10 cellular contexts compared by ENCODE assay signal in genomic region chr1:25501235-25502058, GRCh38. TPM values are rescaled to one million over a fixed set of nuclear protein-coding genes. Genes with fewer than 3 reads are reported as not detected.
DNase-seq lines count a peak whose midpoint lies in the region; ATAC-seq, FAIRE-seq and TF ChIP-seq lines count a peak whose summit lies in the region.
"Had no signal": no experiment of that assay in that cellular context is flagged by ENCODE, and none has a peak within 500 bp of the region (broad histone marks: within the 10 kb centered on the region; RNA-seq: fewer than 3 reads in every experiment).

No MANE protein-coding gene starts in this region.

- DNase-seq in EH (ENCODE audit: low read depth) = peak; percentile 90
- peak; percentile 41 for DNase-seq in HFFc6
- peak; percentile 73 for DNase-seq in bronchial epithelial cell (ENCODE audit: low read depth)
- peak; percentile 28 for DNase-seq in myocyte (ENCODE audit: low read depth)
- no peak for DNase-seq in caudate nucleus (lab: John Stamatoyannopoulos, UW)
- no peak for DNase-seq in hypothalamus (lab: John Stamatoyannopoulos, UW)
- DNase-seq: NCI-H2171 treated with DMSO at 0.1 percent for 48 hours; stimulated activated naive B cell treated with anti-CD40 and anti-IgM and Interleukin-4, amounts not matched to agents 10 μg/mL and 1 μg/mL and 100 μg/mL, for 72 hours had no signal

- TF ChIP-seq CTCF in HFFc6 (IDR thresholded peaks at IDR 0.05) = peak; percentile 56
- TF ChIP-seq CTCF in bronchial epithelial cell (IDR thresholded peaks at IDR 0.05; ENCODE audit: insufficient read depth, low read length, severe bottlenecking) = peak; percentile 31

- FAIRE-seq in bronchial epithelial cell (lab: Jason Lieb, UNC) = no peak

- ATAC-seq in HG03354 (IDR thresholded peaks at IDR 0.05; ENCODE audit: poor library complexity, severe bottlenecking, unreplicated experiment) = no peak
- ATAC-seq: stimulated activated naive B cell treated with anti-CD40 and anti-IgM and Interleukin-4, amounts not matched to agents 10 μg/mL and 1 μg/mL and 100 μg/mL, for 72 hours had no signal

- peak overlapping the region; percentile 78 for H3K27ac Mint-ChIP-seq in HFFc6
- H3K27ac Mint-ChIP-seq: activated T-helper 2 cell treated with anti-CD3 and anti-CD28 coated beads, Interferon-gamma antibody, Interleukin-2, Interleukin-4, amounts not matched to agents 10 μg/mL and 5 μg/mL and 100 μg/mL, durations not matched to agents 14 hours and 24 hours and 36 hours; stimulated activated naive B cell treated with anti-CD40 and anti-IgM and Interleukin-4, amounts not matched to agents 10 μg/mL and 1 μg/mL and 100 μg/mL, for 72 hours had no signal

- H3K27ac ChIP-seq in caudate nucleus (ENCODE audit: low read depth, low read length) = no peak overlapping the region

- H3K36me3 ChIP-seq in bronchial epithelial cell (ENCODE audit: control insufficient read depth, insufficient read depth, low read length) = peaks cover 3% of the 10 kb centered on the region

- H3K4me3 ChIP-seq in bronchial epithelial cell (ENCODE audit: low read depth, low read length) = no peak overlapping the region

- H3K4me3 Mint-ChIP-seq in HFFc6 = no peak overlapping the region
- H3K4me3 Mint-ChIP-seq: stimulated activated naive B cell treated with anti-CD40 and anti-IgM and Interleukin-4, amounts not matched to agents 10 μg/mL and 1 μg/mL and 100 μg/mL, for 72 hours had no signal

- no peaks in the 10 kb centered on the region for H3K27me3 ChIP-seq in bronchial epithelial cell (ENCODE audit: control insufficient read depth, insufficient read depth, low read length)

- peaks cover 27% of the 10 kb centered on the region for H3K36me3 Mint-ChIP-seq in HFFc6 (ENCODE audit: low read depth)

- H3K27me3 Mint-ChIP-seq in HFFc6 (ENCODE audit: insufficient read depth) = peaks cover 3% of the 10 kb centered on the region

- H3K4me1 Mint-ChIP-seq in HFFc6 (ENCODE audit: low read depth) = peaks cover 34% of the 10 kb centered on the region

- H3K9me3 Mint-ChIP-seq in HFFc6 = no peaks in the 10 kb centered on the region
- H3K9me3 Mint-ChIP-seq: activated T-helper 2 cell treated with anti-CD3 and anti-CD28 coated beads, Interferon-gamma antibody, Interleukin-2, Interleukin-4, amounts not matched to agents 10 μg/mL and 5 μg/mL and 100 μg/mL, durations not matched to agents 14 hours and 24 hours and 36 hours; stimulated activated naive B cell treated with anti-CD40 and anti-IgM and Interleukin-4, amounts not matched to agents 10 μg/mL and 1 μg/mL and 100 μg/mL, for 72 hours had no signal

RNA-seq across cellular contexts. Expression of gene LDLRAP1, which starts 42.0 kb away (rescaled TPM):
- 10 to 100 TPM; 10.4 to 14.1 (median 12.7) TPM for total RNA-seq in HFFc6 (2021; fragmentation: NEBNext Ultra II Directional; extraction: Animal tissue kit (Norgen Biotek cat#: 25700))
- total RNA-seq in bronchial epithelial cell (17.1 and 17.3 TPM in 2 replicates), myocyte (10.7 and 13.8 TPM in 2 replicates)
- 23.6 TPM for polyA plus RNA-seq in myocyte (2012)

Comparison
In these comparisons a context has a peak if more than half of its experiments do, and no peak if none do; other contexts are left out.
1. DNase-seq: peak in EH (single experiment), HFFc6 (single experiment), bronchial epithelial cell (single experiment) and myocyte (single experiment); none in caudate nucleus (0 of 61) and hypothalamus (0 of 51).